ENCODE assay signal across 8 cellular contexts in the genomic region with DNA sequence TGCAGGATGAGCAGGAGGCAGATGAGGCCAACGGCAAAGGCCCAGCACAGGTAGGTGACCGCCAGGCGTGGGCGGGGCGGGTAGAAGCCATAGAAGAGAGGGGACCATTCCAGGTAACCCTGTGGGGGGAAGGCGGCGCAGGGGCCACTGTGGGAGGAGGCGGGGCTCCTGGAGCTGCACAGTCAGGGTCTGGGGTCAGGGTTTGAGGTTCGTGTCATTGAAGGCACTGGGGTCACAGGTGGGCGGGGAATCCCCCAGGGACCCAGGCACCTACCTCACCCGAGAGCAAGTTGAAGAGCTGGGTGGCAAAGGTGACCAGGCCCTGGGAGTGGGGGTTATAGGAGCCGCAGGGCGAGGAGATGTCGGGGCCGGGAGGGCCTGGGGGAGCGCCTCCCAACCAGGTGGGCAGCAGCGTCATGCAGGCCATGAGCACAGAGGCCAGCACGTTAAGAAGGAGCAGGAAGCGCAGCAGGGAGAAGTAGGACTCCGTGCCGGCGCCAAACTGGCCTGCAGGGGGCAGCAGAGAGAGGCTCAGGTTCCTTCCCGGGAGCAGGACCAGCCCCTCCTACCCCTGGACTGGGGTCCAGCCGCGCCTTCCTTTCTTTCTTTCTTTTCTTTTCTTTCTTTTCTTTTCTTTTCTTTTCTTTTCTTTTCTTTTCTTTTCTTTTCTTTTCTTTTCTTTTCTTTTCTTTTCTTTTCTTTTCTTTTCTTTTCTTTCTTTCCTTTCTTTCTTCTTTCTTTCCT. TPM values are rescaled to one million over a fixed set of nuclear protein-coding genes. Genes with fewer than 3 reads are reported as not detected.
DNase-seq lines count a peak whose midpoint lies in the region; ATAC-seq and TF ChIP-seq lines count a peak whose summit lies in the region.

No MANE protein-coding gene starts in this region.

- H3K9me3 Mint-ChIP-seq in activated naive CD4-positive, alpha-beta T cell treated with anti-CD3 and anti-CD28 coated beads, Interleukin-2, amount 50 U/mL, for 72 hours, result no peaks in the 10 kb centered on the region

- TF ChIP-seq CTCF in SU-DHL-6 (IDR thresholded peaks at IDR 0.05; ENCODE audit: insufficient read depth, low read length, poor library complexity, severe bottlenecking), result peak; percentile 55

- no peaks in the 10 kb centered on the region for H3K27me3 ChIP-seq in SU-DHL-6 (ENCODE audit: low read length)

- H3K4me2 ChIP-seq in SU-DHL-6 (ENCODE audit: low read depth, low read length, poor library complexity, severe bottlenecking), result peak overlapping the region; percentile 21

- no peaks in the 10 kb centered on the region for H3F3A ChIP-seq in SU-DHL-6 (ENCODE audit: insufficient read depth)

- H2AFZ ChIP-seq in SU-DHL-6 (ENCODE audit: low read depth, low read length, severe bottlenecking), result no peak overlapping the region

- ATAC-seq in activated naive CD4-positive, alpha-beta T cell treated with anti-CD3 and anti-CD28 coated beads, Interleukin-2, amount 50 U/mL, for 72 hours, result peak; percentile 89 to 91
- ATAC-seq in Right ventricle myocardium superior (ENCODE audit: poor library complexity) (peak; percentile 95), GM21423 (IDR thresholded peaks at IDR 0.05; ENCODE audit: unreplicated experiment) (no peak)

- H3K9ac ChIP-seq in SU-DHL-6 (ENCODE audit: low read length), result no peak overlapping the region

- in situ Hi-C loops in ACHN (cut with HindIII; ENCODE audit: low pct_ligation_motif_present, low pct_unique_long_range_greater_than_20kb, low sequenced_read_pairs), result no loop called here

- H3K79me2 ChIP-seq in SU-DHL-6 (ENCODE audit: insufficient read depth, low read length), result no peaks in the 10 kb centered on the region

- DNase-seq in ACHN (peak; percentile 83), GM19240 (ENCODE audit: insufficient read length, low spot score) (peak; percentile 95), NCI-H1436 treated with DMSO at 0.1 percent for 48 hours (lab: John Stamatoyannopoulos, UW) (peak; percentile 72), Right ventricle myocardium superior (peak; percentile 96), putamen (ENCODE audit: low spot score) (peak; percentile 74)
- peak; percentile 84 to 97 for DNase-seq in activated naive CD4-positive, alpha-beta T cell treated with anti-CD3 and anti-CD28 coated beads, Interleukin-2, amount 50 U/mL, for 72 hours (ENCODE audit: low spot score in 2 of 2)

- H3K27ac Mint-ChIP-seq in activated naive CD4-positive, alpha-beta T cell treated with anti-CD3 and anti-CD28 coated beads, Interleukin-2, amount 50 U/mL, for 72 hours, result no peak overlapping the region

- H3K9me2 ChIP-seq in SU-DHL-6 (replicated peaks; ENCODE audit: insufficient read depth, low read length), result no peaks in the 10 kb centered on the region

- H3K27ac ChIP-seq in SU-DHL-6 (ENCODE audit: low read depth, low read length), result no peak overlapping the region

- H3K4me3 ChIP-seq in SU-DHL-6 (ENCODE audit: insufficient read depth, low read length, poor library complexity, severe bottlenecking), result no peak overlapping the region

- no peaks in the 10 kb centered on the region for H4K20me1 ChIP-seq in SU-DHL-6 (ENCODE audit: low read depth, low read length)

- H3K36me3 ChIP-seq in SU-DHL-6 (ENCODE audit: low read length), result no peaks in the 10 kb centered on the region

- intact Hi-C loops in Right ventricle myocardium superior (cut with DNase I), result no loop called here

- H3K36me3 Mint-ChIP-seq in activated naive CD4-positive, alpha-beta T cell treated with anti-CD3 and anti-CD28 coated beads, Interleukin-2, amount 50 U/mL, for 72 hours, result no peaks in the 10 kb centered on the region

- no peaks in the 10 kb centered on the region for H3K9me3 ChIP-seq in SU-DHL-6 (ENCODE audit: insufficient read depth, low read length)

RNA-seq across cellular contexts. Expression of a gene that starts 4.6 kb away (rescaled TPM):
- total RNA-seq in activated naive CD4-positive, alpha-beta T cell treated with anti-CD3 and anti-CD28 coated beads, Interleukin-2, amount 50 U/mL, for 72 hours, result not detected
- 0.91 TPM for total RNA-seq in Right ventricle myocardium superior

RNA-seq across cellular contexts. Expression of a gene that starts 8.8 kb away (rescaled TPM):
- 1 to 10 TPM; 3.5 to 6.1 TPM for total RNA-seq in activated naive CD4-positive, alpha-beta T cell treated with anti-CD3 and anti-CD28 coated beads, Interleukin-2, amount 50 U/mL, for 72 hours
- 6.5 TPM for total RNA-seq in Right ventricle myocardium superior

RNA-seq across cellular contexts. Expression of a gene that starts 21.0 kb away (rescaled TPM):
- 10 to 100 TPM; 56.8 to 97.2 TPM for total RNA-seq in activated naive CD4-positive, alpha-beta T cell treated with anti-CD3 and anti-CD28 coated beads, Interleukin-2, amount 50 U/mL, for 72 hours
- 12.7 TPM for total RNA-seq in Right ventricle myocardium superior

RNA-seq across cellular contexts. Expression of a gene that starts 22.8 kb away (rescaled TPM):
- total RNA-seq in activated naive CD4-positive, alpha-beta T cell treated with anti-CD3 and anti-CD28 coated beads, Interleukin-2, amount 50 U/mL, for 72 hours, result 10 to 100 TPM; 10.2 to 15.8 TPM
- 14.3 TPM for total RNA-seq in Right ventricle myocardium superior

RNA-seq across cellular contexts. Expression of a gene that starts 30.8 kb away (rescaled TPM):
- 10 to 100 TPM; 57.3 to 59.9 TPM for total RNA-seq in activated naive CD4-positive, alpha-beta T cell treated with anti-CD3 and anti-CD28 coated beads, Interleukin-2, amount 50 U/mL, for 72 hours
- 17.6 TPM for total RNA-seq in Right ventricle myocardium superior
